Comparison of ENCODE assay signal across 11 cellular contexts in the genomic region with DNA sequence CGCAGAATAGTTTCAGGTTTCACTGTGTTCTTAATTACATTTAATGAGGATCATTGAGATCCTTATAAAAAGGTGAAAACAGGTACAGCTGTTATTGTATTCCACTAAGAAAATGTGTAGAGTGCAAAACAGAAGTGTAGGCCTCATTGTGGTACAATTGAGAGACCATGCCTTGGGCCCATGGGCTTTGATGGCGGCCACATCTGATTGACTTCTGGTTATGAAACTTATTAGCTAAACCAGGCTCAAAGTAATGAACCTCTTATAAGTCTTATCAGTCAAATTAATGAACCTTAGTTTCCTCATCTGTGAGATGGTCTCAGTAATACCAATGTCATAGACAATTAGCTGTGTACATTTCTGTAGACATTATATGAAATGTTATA.
DNase-seq lines count a peak whose midpoint lies in the region; ATAC-seq, FAIRE-seq and TF ChIP-seq lines count a peak whose summit lies in the region.
"Had no signal": no experiment of that assay in that cellular context is flagged by ENCODE, and none has a peak within 500 bp of the region (broad histone marks: within the 10 kb centered on the region; RNA-seq: fewer than 3 reads in every experiment).

No MANE protein-coding gene starts in this region.

- ATAC-seq in natural killer cell (no peak), GM18870 (IDR thresholded peaks at IDR 0.05; ENCODE audit: unreplicated experiment) (no peak)
- no peak for ATAC-seq in natural killer cell treated with Interleukin-12 subunit alpha and Interleukin-12 subunit beta and Interleukin-15 and Interleukin-18, amount 100 ng/mL, for 72 hours

- H3K36me3 ChIP-seq in H1 (ENCODE audit: control insufficient read depth in 2 of 4, insufficient read depth in 4 of 4, low read length in 3 of 4), result no peaks in the 10 kb centered on the region
- H3K36me3 ChIP-seq: HAP-1 had no signal

- no peak overlapping the region for H3K56ac ChIP-seq in H1 (replicated peaks; ENCODE audit: insufficient read length, low read depth, low read length)

- no peak overlapping the region for H3K23ac ChIP-seq in H1 (ENCODE audit: insufficient read length)

- no peak overlapping the region for H3K14ac ChIP-seq in H1 (ENCODE audit: insufficient read length)

- H2BK15ac ChIP-seq in H1 (ENCODE audit: low read length), result 0 out of 2 replicates have a peak overlapping the region, but pooled peaks have one; percentile 53

- H3K4me3 ChIP-seq in H1 (ENCODE audit: extremely low read depth in 1 of 4, insufficient read depth in 2 of 4, low read depth in 3 of 4, low read length in 4 of 4), result no peak overlapping the region
- H3K4me3 ChIP-seq: HAP-1 had no signal

- H3K4me3 Mint-ChIP-seq in natural killer cell, result no peak overlapping the region
- H3K4me3 Mint-ChIP-seq in natural killer cell treated with Interleukin-12 subunit alpha and Interleukin-12 subunit beta and Interleukin-15 and Interleukin-18, amount 100 ng/mL, for 72 hours, result no peak overlapping the region
- H3K4me3 Mint-ChIP-seq: CD4-positive, alpha-beta T cell had no signal

- no peak for TF ChIP-seq EP300 in H1 (IDR thresholded peaks at IDR 0.05; ENCODE audit: borderline replicate concordance in 1 of 2, low read depth in 2 of 2, low read length in 2 of 2)

- no peaks in the 10 kb centered on the region for H3K36me3 Mint-ChIP-seq in natural killer cell
- H3K36me3 Mint-ChIP-seq in natural killer cell treated with Interleukin-12 subunit alpha and Interleukin-12 subunit beta and Interleukin-15 and Interleukin-18, amount 100 ng/mL, for 72 hours, result peaks cover 10% of the 10 kb centered on the region

- CTCF ChIA-PET in H1 (lab: Charles Lee; ENCODE audit: partially characterized antibody), result interaction anchor here (0.9 kb wide), 1 partner anchor 28 kb away, joined by 3 read pairs; no protein-coding TSS in a partner anchor

- no peak overlapping the region for H2BK5ac ChIP-seq in H1 (ENCODE audit: low read depth, low read length)

- no peaks in the 10 kb centered on the region for H3K9me3 Mint-ChIP-seq in natural killer cell
- no peaks in the 10 kb centered on the region for H3K9me3 Mint-ChIP-seq in natural killer cell treated with Interleukin-12 subunit alpha and Interleukin-12 subunit beta and Interleukin-15 and Interleukin-18, amount 100 ng/mL, for 72 hours
- H3K9me3 Mint-ChIP-seq: CD4-positive, alpha-beta T cell had no signal

- no peaks in the 10 kb centered on the region for H4K20me1 ChIP-seq in H1 (replicated peaks in 1 of 2; ENCODE audit: control insufficient read depth in 1 of 2, insufficient read depth in 2 of 2, low read length in 2 of 2)

- peaks cover 8 to 21% (median 15%) of the 10 kb centered on the region in 4 experiments for H3K4me1 ChIP-seq in H1 (replicated peaks in 1 of 4; ENCODE audit: control insufficient read depth in 3 of 4, insufficient read depth in 4 of 4, low read length in 3 of 4)
- H3K4me1 ChIP-seq: HAP-1 had no signal

- H3K9ac ChIP-seq in H1 (replicated peaks in 1 of 4; ENCODE audit: extremely low read depth in 1 of 4, low read depth in 3 of 4, low read length in 3 of 4), result no peak overlapping the region

- FAIRE-seq in H1 (lab: Jason Lieb, UNC), result no peak

- 89% methylated on average over 2 of the region's 2 CpGs; no CpG with 5 or more reads in 1 of the 2 experiments for WGBS in H1 (ENCODE audit: extremely low coverage in 1 of 2, insufficient coverage in 1 of 2, insufficient read length in 1 of 2, insufficient replicate concordance in 2 of 2, low coverage in 1 of 2, low lambda C conversion rate in 2 of 2, missing lambda C conversion rate in 1 of 2), 2 experiments

- no peak overlapping the region for H2AFZ ChIP-seq in H1 (ENCODE audit: low read length)

- no peak overlapping the region for H2BK120ac ChIP-seq in H1 (replicated peaks; ENCODE audit: low read depth, low read length)

- TF ChIP-seq CTCF in natural killer cell (IDR thresholded peaks at IDR 0.05) (no peak), H1 (IDR thresholded peaks at IDR 0.05; ENCODE audit: control extremely low read depth in 1 of 3, insufficient read depth in 1 of 3, low read depth in 1 of 3, low read length in 3 of 3) (no peak)

- H2BK12ac ChIP-seq in H1 (ENCODE audit: low read depth, low read length), result 0 out of 2 replicates have a peak overlapping the region, but pooled peaks have one; percentile 41

- H3K4me1 Mint-ChIP-seq in natural killer cell, result peaks cover 39 to 45% of the 10 kb centered on the region in 2 donors
- H3K4me1 Mint-ChIP-seq in natural killer cell treated with Interleukin-12 subunit alpha and Interleukin-12 subunit beta and Interleukin-15 and Interleukin-18, amount 100 ng/mL, for 72 hours (ENCODE audit: low read depth in 2 of 2), result peaks cover 37 to 45% of the 10 kb centered on the region in 2 donors

- no peaks in the 10 kb centered on the region for H3K79me1 ChIP-seq in H1 (ENCODE audit: low read depth, low read length)

- no peak overlapping the region for H4K5ac ChIP-seq in H1 (ENCODE audit: insufficient read length, low read depth, low read length)

- no peak overlapping the region for H4K8ac ChIP-seq in H1 (ENCODE audit: extremely low read depth, insufficient read depth, low read length)

- H2BK20ac ChIP-seq in H1 (ENCODE audit: low read length), result no peak overlapping the region

- H2AK5ac ChIP-seq in H1 (ENCODE audit: low read depth, low read length), result no peak overlapping the region

- peak overlapping the region; percentile 22 to 46 for H3K27ac Mint-ChIP-seq in natural killer cell
- H3K27ac Mint-ChIP-seq in natural killer cell treated with Interleukin-12 subunit alpha and Interleukin-12 subunit beta and Interleukin-15 and Interleukin-18, amount 100 ng/mL, for 72 hours, result peak overlapping the region in 1 of 2 donors; percentile 23
- H3K27ac Mint-ChIP-seq: CD4-positive, alpha-beta T cell had no signal

- no peak overlapping the region for H3K4me2 ChIP-seq in H1 (ENCODE audit: insufficient read depth in 1 of 2, low read depth in 2 of 2, low read length in 2 of 2)

- no peak overlapping the region for H3K18ac ChIP-seq in H1 (ENCODE audit: extremely low read depth, low read length)

- no peak overlapping the region for H4K91ac ChIP-seq in H1 (replicated peaks; ENCODE audit: insufficient read length, low read length)

- POLR2A ChIA-PET in H1 (lab: Charles Lee; ENCODE audit: partially characterized antibody), result interaction anchor here (1.5 to 1.9 kb wide), 2 partner anchors 11 to 22 kb away, joined by 8 to 9 read pairs; no protein-coding TSS in a partner anchor

- intact Hi-C loops in natural killer cell (cut with micrococcal nuclease), result no loop called here

- no peaks in the 10 kb centered on the region for H3K23me2 ChIP-seq in H1 (ENCODE audit: low read depth, low read length)

- H3K27me3 ChIP-seq in H1 (replicated peaks in 1 of 4; ENCODE audit: control insufficient read depth in 3 of 4, extremely low read depth in 1 of 4, insufficient read depth in 3 of 4, low read length in 3 of 4), result 0 out of 7 replicates have a peak, but pooled peaks cover 0 to 2% (median 0%) of the 10 kb centered on the region in 4 experiments

- H3K4ac ChIP-seq in H1 (replicated peaks; ENCODE audit: insufficient read length, low read depth, low read length), result no peak overlapping the region

- H3K79me2 ChIP-seq in H1 (ENCODE audit: control insufficient read depth in 1 of 2, insufficient read depth in 2 of 2, low read length in 2 of 2), result no peaks in the 10 kb centered on the region

- peaks cover 0 to 2% of the 10 kb centered on the region in 2 experiments; a peak in 1 of 4 replicates for H3K9me3 ChIP-seq in H1 (ENCODE audit: insufficient read depth in 2 of 2, low read depth in 1 of 2, low read length in 1 of 2)
- H3K9me3 ChIP-seq: HAP-1 had no signal

- no peak for TF ChIP-seq POLR2A in H1 (IDR thresholded peaks at IDR 0.05; ENCODE audit: control extremely low read depth in 1 of 2, low read depth in 2 of 2, low read length in 2 of 2)

- H3K27ac ChIP-seq in H1 (ENCODE audit: low read depth, low read length), result no peak overlapping the region
- H3K27ac ChIP-seq: HL-60 had no signal

- DNase-seq in natural killer cell (no peak), H1 (ENCODE audit: low read depth in 1 of 2, low spot score in 2 of 2) (no peak), mesenteric fat pad (ENCODE audit: low spot score) (peak; percentile 6), NCI-H82 treated with DMSO at 0.1 percent for 48 hours (lab: John Stamatoyannopoulos, UW; ENCODE audit: unreplicated experiment) (no peak)
- DNase-seq in natural killer cell treated with Interleukin-12 subunit alpha and Interleukin-12 subunit beta and Interleukin-15 and Interleukin-18, amount 100 ng/mL, for 72 hours (ENCODE audit: low spot score), result no peak
- no peak for DNase-seq in stimulated activated CD4-positive, alpha-beta T cell treated with anti-CD3 and anti-CD28 coated beads, Interleukin-12 subunit alpha, Interleukin-12 subunit beta, amount 100 ng/mL, for 4 hours
- DNase-seq: CD4-positive, alpha-beta T cell; RPMI8226 had no signal

- no peaks in the 10 kb centered on the region for H3K27me3 Mint-ChIP-seq in natural killer cell (ENCODE audit: low read depth in 2 of 2)
- H3K27me3 Mint-ChIP-seq in natural killer cell treated with Interleukin-12 subunit alpha and Interleukin-12 subunit beta and Interleukin-15 and Interleukin-18, amount 100 ng/mL, for 72 hours, result no peaks in the 10 kb centered on the region
- H3K27me3 Mint-ChIP-seq: CD4-positive, alpha-beta T cell had no signal

- TF ChIP-seq RAD21 in H1 (IDR thresholded peaks at IDR 0.05 in 1 of 2, conservative IDR thresholded peaks at IDR 0.05 in 1 of 2; ENCODE audit: low read depth in 2 of 2, low read length in 2 of 2), result no peak

TF ChIP-seq in H1, 55 proteins besides CTCF, POLR2A, EP300 and RAD21 (continues in another document):
- TF ChIP-seq TEAD4 (IDR thresholded peaks at IDR 0.05; ENCODE audit: low read depth, low read length) (no peak), CHD1 (IDR thresholded peaks at IDR 0.05; ENCODE audit: low read depth, low read length) (no peak), SAP30 (IDR thresholded peaks at IDR 0.05; ENCODE audit: insufficient read depth, insufficient replicate concordance, low read length) (no peak), TAF7 (optimal IDR thresholded peaks at IDR 0.05; ENCODE audit: borderline replicate concordance, low read depth, low read length) (no peak), TBP (IDR thresholded peaks at IDR 0.05; ENCODE audit: low read depth, low read length) (no peak), ZNF274 (IDR thresholded peaks at IDR 0.05; ENCODE audit: borderline replicate concordance, extremely low read depth, low read length) (no peak)
- TF ChIP-seq, protein P1, sequence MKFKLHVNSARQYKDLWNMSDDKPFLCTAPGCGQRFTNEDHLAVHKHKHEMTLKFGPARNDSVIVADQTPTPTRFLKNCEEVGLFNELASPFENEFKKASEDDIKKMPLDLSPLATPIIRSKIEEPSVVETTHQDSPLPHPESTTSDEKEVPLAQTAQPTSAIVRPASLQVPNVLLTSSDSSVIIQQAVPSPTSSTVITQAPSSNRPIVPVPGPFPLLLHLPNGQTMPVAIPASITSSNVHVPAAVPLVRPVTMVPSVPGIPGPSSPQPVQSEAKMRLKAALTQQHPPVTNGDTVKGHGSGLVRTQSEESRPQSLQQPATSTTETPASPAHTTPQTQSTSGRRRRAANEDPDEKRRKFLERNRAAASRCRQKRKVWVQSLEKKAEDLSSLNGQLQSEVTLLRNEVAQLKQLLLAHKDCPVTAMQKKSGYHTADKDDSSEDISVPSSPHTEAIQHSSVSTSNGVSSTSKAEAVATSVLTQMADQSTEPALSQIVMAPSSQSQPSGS (IDR thresholded peaks at IDR 0.05; ENCODE audit: low read length), result no peak
